Comparison of ENCODE assay signal across 9 cellular contexts in genomic region chr1:226820935-226821718, GRCh38. TPM values are rescaled to one million over a fixed set of nuclear protein-coding genes. Genes with fewer than 3 reads are reported as not detected.
DNase-seq lines count a peak whose midpoint lies in the region; ATAC-seq and TF ChIP-seq lines count a peak whose summit lies in the region.
"Had no signal": no experiment of that assay in that cellular context is flagged by ENCODE, and none has a peak within 500 bp of the region (broad histone marks: within the 10 kb centered on the region; RNA-seq: fewer than 3 reads in every experiment).

No MANE protein-coding gene starts in this region.

- H3K9me3 ChIP-seq in Caco-2 = no peaks in the 10 kb centered on the region

- TF ChIP-seq CTCF in progenitor cell of endocrine pancreas (IDR thresholded peaks at IDR 0.05; ENCODE audit: unreplicated experiment) (no peak), Caco-2 (IDR thresholded peaks at IDR 0.05; ENCODE audit: insufficient read depth in 1 of 2, low read depth in 1 of 2, low read length in 1 of 2, severe bottlenecking in 1 of 2, unreplicated experiment in 1 of 2) (no peak)

- H3K27me3 Mint-ChIP-seq in progenitor cell of endocrine pancreas (peaks cover 8% of the 10 kb centered on the region), Caco-2 (ENCODE audit: insufficient read depth, unreplicated experiment) (no peaks in the 10 kb centered on the region)

- no TSS peak for BruUV-seq in Caco-2 (replicated peaks; lab: Mats Ljungman, UMichigan)

- no peaks in the 10 kb centered on the region for H3K36me3 ChIP-seq in Caco-2 (ENCODE audit: control insufficient read depth, insufficient read depth, low read length)

- peak; percentile 97 for DNase-seq in EL
- DNase-seq in amniotic epithelial cell (ENCODE audit: low read depth) = peak; percentile 99
- peak; percentile 79 for DNase-seq in cardiac septum (ENCODE audit: low spot score)
- peak; percentile 88 for DNase-seq in sciatic nerve (ENCODE audit: low spot score)
- DNase-seq in NCI-H146 (lab: John Stamatoyannopoulos, UW) = no peak
- DNase-seq in progenitor cell of endocrine pancreas (ENCODE audit: low spot score, unreplicated experiment) = no peak
- no peak for DNase-seq in Caco-2

- peaks cover 9% of the 10 kb centered on the region for H3K4me1 ChIP-seq in Caco-2

- H3K27ac Mint-ChIP-seq in progenitor cell of endocrine pancreas (no peak overlapping the region), Caco-2 (ENCODE audit: unreplicated experiment) (no peak overlapping the region)

- ATAC-seq in sciatic nerve = peak; percentile 98
- no peak for ATAC-seq in HG03460 (IDR thresholded peaks at IDR 0.05; ENCODE audit: unreplicated experiment)

- H3K4me3 Mint-ChIP-seq in progenitor cell of endocrine pancreas (ENCODE audit: low read depth) = no peak overlapping the region
- no peak overlapping the region for H3K4me3 Mint-ChIP-seq in Caco-2 (ENCODE audit: unreplicated experiment)
- H3K4me3 Mint-ChIP-seq: neural crest cell had no signal

- no peaks in the 10 kb centered on the region for H3K27me3 ChIP-seq in Caco-2 (replicated peaks; ENCODE audit: control insufficient read depth, insufficient read depth, low read length)

- H3K4me1 Mint-ChIP-seq in progenitor cell of endocrine pancreas (ENCODE audit: low read depth) (peaks cover 6% of the 10 kb centered on the region), Caco-2 (ENCODE audit: low read depth, unreplicated experiment) (no peaks in the 10 kb centered on the region)

- CTCF ChIA-PET in Caco-2 (lab: Charles Lee) = no interaction called here

- no peak overlapping the region for H3K4me3 ChIP-seq in Caco-2 (ENCODE audit: low read depth, low read length)

- H3K9me3 Mint-ChIP-seq in progenitor cell of endocrine pancreas (ENCODE audit: low read depth) = no peaks in the 10 kb centered on the region
- peaks cover 7% of the 10 kb centered on the region for H3K9me3 Mint-ChIP-seq in Caco-2 (ENCODE audit: unreplicated experiment)

- H3K36me3 Mint-ChIP-seq in progenitor cell of endocrine pancreas (ENCODE audit: insufficient read depth) (no peaks in the 10 kb centered on the region), Caco-2 (ENCODE audit: insufficient read depth, unreplicated experiment) (no peaks in the 10 kb centered on the region)

- POLR2A ChIA-PET in Caco-2 (lab: Charles Lee) = no interaction called here

- intact Hi-C loops in cardiac septum (cut with DNase I) (loop anchor here (2.0 to 10.0 kb wide), 2 partner anchors 82 to 396 kb away; partner anchors contain the start of gene ITPKB), sciatic nerve (cut with DNase I) (no loop called here), Caco-2 (cut with micrococcal nuclease; ENCODE audit: unreplicated experiment) (loop anchor here (10.0 kb wide), 1 partner anchor 276 kb away; the partner anchor contains the start of gene STUM)

RNA-seq across cellular contexts. Expression of gene PSEN2, which starts 49.3 kb away (rescaled TPM):
- 21.5 TPM for total RNA-seq in cardiac septum
- 12.5 TPM for total RNA-seq in sciatic nerve
- total RNA-seq in progenitor cell of endocrine pancreas = 27.5 and 27.7 TPM in 2 replicates
- total RNA-seq in Caco-2 (2022) = 34.7 and 37.5 TPM in 2 replicates

Comparison
In these comparisons a context has a peak if more than half of its experiments do, and no peak if none do; other contexts are left out.
1. DNase-seq: peak in EL (single experiment), amniotic epithelial cell (single experiment), cardiac septum (single experiment) and sciatic nerve (single experiment); none in NCI-H146 (single experiment), progenitor cell of endocrine pancreas (single experiment) and Caco-2 (0 of 2).